ENCODE assay signal across 1 cellular context in genomic region chr12:19547258-19547657, GRCh38.
TF ChIP-seq lines count a peak whose summit lies in the region.

No MANE protein-coding gene starts in this region.

TF ChIP-seq in HepG2, 621 proteins besides CTCF, POLR2A, EP300 and RAD21 (continued from another document):
- TF ChIP-seq NFAT5 (CRISPR knock-in tag; IDR thresholded peaks at IDR 0.05) (no peak), REXO4 (CRISPR knock-in tag; IDR thresholded peaks at IDR 0.05; ENCODE audit: borderline replicate concordance) (no peak), ZNF225 (CRISPR knock-in tag; IDR thresholded peaks at IDR 0.05) (no peak), HNF4G (IDR thresholded peaks at IDR 0.05; ENCODE audit: borderline replicate concordance, low read depth, low read length) (no peak), HNF4G (CRISPR knock-in tag; IDR thresholded peaks at IDR 0.05; ENCODE audit: borderline replicate concordance, low read depth) (no peak), ZNF10 (CRISPR knock-in tag; IDR thresholded peaks at IDR 0.05; ENCODE audit: borderline replicate concordance, low read depth) (no peak), ZGPAT (CRISPR knock-in tag; IDR thresholded peaks at IDR 0.05) (no peak), ZNF549 (CRISPR knock-in tag; IDR thresholded peaks at IDR 0.05) (no peak), ZNF570 (CRISPR knock-in tag; IDR thresholded peaks at IDR 0.05; ENCODE audit: borderline replicate concordance) (no peak), TOE1 (CRISPR knock-in tag; IDR thresholded peaks at IDR 0.05) (no peak), ZMYM3 (CRISPR knock-in tag; IDR thresholded peaks at IDR 0.05) (no peak), CREM (IDR thresholded peaks at IDR 0.05) (no peak), CREM (CRISPR knock-in tag; IDR thresholded peaks at IDR 0.05) (no peak), ZNF276 (CRISPR knock-in tag; IDR thresholded peaks at IDR 0.05; ENCODE audit: low read depth) (no peak)
- TF ChIP-seq, protein P1, sequence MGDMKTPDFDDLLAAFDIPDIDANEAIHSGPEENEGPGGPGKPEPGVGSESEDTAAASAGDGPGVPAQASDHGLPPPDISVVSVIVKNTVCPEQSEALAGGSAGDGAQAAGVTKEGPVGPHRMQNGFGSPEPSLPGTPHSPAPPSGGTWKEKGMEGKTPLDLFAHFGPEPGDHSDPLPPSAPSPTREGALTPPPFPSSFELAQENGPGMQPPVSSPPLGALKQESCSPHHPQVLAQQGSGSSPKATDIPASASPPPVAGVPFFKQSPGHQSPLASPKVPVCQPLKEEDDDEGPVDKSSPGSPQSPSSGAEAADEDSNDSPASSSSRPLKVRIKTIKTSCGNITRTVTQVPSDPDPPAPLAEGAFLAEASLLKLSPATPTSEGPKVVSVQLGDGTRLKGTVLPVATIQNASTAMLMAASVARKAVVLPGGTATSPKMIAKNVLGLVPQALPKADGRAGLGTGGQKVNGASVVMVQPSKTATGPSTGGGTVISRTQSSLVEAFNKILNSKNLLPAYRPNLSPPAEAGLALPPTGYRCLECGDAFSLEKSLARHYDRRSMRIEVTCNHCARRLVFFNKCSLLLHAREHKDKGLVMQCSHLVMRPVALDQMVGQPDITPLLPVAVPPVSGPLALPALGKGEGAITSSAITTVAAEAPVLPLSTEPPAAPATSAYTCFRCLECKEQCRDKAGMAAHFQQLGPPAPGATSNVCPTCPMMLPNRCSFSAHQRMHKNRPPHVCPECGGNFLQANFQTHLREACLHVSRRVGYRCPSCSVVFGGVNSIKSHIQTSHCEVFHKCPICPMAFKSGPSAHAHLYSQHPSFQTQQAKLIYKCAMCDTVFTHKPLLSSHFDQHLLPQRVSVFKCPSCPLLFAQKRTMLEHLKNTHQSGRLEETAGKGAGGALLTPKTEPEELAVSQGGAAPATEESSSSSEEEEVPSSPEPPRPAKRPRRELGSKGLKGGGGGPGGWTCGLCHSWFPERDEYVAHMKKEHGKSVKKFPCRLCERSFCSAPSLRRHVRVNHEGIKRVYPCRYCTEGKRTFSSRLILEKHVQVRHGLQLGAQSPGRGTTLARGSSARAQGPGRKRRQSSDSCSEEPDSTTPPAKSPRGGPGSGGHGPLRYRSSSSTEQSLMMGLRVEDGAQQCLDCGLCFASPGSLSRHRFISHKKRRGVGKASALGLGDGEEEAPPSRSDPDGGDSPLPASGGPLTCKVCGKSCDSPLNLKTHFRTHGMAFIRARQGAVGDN (CRISPR knock-in tag; IDR thresholded peaks at IDR 0.05), result no peak
- TF ChIP-seq, protein P2, sequence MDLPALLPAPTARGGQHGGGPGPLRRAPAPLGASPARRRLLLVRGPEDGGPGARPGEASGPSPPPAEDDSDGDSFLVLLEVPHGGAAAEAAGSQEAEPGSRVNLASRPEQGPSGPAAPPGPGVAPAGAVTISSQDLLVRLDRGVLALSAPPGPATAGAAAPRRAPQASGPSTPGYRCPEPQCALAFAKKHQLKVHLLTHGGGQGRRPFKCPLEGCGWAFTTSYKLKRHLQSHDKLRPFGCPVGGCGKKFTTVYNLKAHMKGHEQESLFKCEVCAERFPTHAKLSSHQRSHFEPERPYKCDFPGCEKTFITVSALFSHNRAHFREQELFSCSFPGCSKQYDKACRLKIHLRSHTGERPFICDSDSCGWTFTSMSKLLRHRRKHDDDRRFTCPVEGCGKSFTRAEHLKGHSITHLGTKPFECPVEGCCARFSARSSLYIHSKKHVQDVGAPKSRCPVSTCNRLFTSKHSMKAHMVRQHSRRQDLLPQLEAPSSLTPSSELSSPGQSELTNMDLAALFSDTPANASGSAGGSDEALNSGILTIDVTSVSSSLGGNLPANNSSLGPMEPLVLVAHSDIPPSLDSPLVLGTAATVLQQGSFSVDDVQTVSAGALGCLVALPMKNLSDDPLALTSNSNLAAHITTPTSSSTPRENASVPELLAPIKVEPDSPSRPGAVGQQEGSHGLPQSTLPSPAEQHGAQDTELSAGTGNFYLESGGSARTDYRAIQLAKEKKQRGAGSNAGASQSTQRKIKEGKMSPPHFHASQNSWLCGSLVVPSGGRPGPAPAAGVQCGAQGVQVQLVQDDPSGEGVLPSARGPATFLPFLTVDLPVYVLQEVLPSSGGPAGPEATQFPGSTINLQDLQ (CRISPR knock-in tag; IDR thresholded peaks at IDR 0.05), result no peak
- TF ChIP-seq, protein P3, sequence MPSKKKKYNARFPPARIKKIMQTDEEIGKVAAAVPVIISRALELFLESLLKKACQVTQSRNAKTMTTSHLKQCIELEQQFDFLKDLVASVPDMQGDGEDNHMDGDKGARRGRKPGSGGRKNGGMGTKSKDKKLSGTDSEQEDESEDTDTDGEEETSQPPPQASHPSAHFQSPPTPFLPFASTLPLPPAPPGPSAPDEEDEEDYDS (CRISPR knock-in tag; IDR thresholded peaks at IDR 0.05), result no peak
- TF ChIP-seq, protein P4, sequence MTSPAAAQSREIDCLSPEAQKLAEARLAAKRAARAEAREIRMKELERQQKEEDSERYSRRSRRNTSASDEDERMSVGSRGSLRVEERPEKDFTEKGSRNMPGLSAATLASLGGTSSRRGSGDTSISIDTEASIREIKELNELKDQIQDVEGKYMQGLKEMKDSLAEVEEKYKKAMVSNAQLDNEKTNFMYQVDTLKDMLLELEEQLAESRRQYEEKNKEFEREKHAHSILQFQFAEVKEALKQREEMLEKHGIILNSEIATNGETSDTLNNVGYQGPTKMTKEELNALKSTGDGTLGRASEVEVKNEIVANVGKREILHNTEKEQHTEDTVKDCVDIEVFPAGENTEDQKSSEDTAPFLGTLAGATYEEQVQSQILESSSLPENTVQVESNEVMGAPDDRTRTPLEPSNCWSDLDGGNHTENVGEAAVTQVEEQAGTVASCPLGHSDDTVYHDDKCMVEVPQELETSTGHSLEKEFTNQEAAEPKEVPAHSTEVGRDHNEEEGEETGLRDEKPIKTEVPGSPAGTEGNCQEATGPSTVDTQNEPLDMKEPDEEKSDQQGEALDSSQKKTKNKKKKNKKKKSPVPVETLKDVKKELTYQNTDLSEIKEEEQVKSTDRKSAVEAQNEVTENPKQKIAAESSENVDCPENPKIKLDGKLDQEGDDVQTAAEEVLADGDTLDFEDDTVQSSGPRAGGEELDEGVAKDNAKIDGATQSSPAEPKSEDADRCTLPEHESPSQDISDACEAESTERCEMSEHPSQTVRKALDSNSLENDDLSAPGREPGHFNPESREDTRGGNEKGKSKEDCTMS (CRISPR knock-in tag; conservative IDR thresholded peaks at IDR 0.05), result no peak
